Comparison of ENCODE assay signal across 19 cellular contexts in genomic region chr15:92100751-92101150, GRCh38.
"Had no signal": no experiment of that assay in that cellular context is flagged by ENCODE, and none has a peak within 500 bp of the region (broad histone marks: within the 10 kb centered on the region; RNA-seq: fewer than 3 reads in every experiment).

No MANE protein-coding gene starts in this region.

- H3K4me1 ChIP-seq: colonic mucosa, foreskin keratinocyte, suprapubic skin, thyroid gland had no signal

- H3K36me3 Mint-ChIP-seq: naive B cell; stimulated activated naive B cell treated with anti-CD40 and anti-IgM and Interleukin-4, amounts not matched to agents 10 μg/mL and 1 μg/mL and 100 μg/mL, for 72 hours had no signal

- DNase-seq: colonic mucosa; dermis blood vessel endothelial cell; endodermal cell; erythroblast; foreskin keratinocyte; head of caudate nucleus; hippocampal formation; kidney glomerular epithelial cell; mesendoderm; naive B cell; spleen; stimulated activated CD4-positive, alpha-beta T cell treated with anti-CD3 and anti-CD28 coated beads, Interleukin-15, amount 100 ng/mL, for 24 hours; stimulated activated CD4-positive, alpha-beta T cell treated with anti-CD3 and anti-CD28 coated beads, Interleukin-1b, Interleukin-23, amount 100 ng/mL, for 48 hours; stimulated activated CD4-positive, alpha-beta T cell treated with anti-CD3 and anti-CD28 coated beads, Interleukin-4, amount 100 ng/mL, for 24 hours; stimulated activated naive B cell treated with anti-CD40 and anti-IgM and Interleukin-4, amounts not matched to agents 10 μg/mL and 1 μg/mL and 100 μg/mL, for 72 hours; thyroid gland had no signal

- H3K27ac ChIP-seq: colonic mucosa, foreskin keratinocyte, neutrophil, spleen, suprapubic skin, thyroid gland had no signal

- H3K4me3 ChIP-seq: colonic mucosa, spleen, suprapubic skin, thyroid gland had no signal

- H3K27ac Mint-ChIP-seq: naive B cell had no signal

- H3K9me3 ChIP-seq: colonic mucosa, neutrophil, spleen, suprapubic skin, thyroid gland had no signal

- H3K36me3 ChIP-seq: colonic mucosa, thyroid gland had no signal

- ATAC-seq: foreskin keratinocyte; sciatic nerve; stimulated activated naive B cell treated with anti-CD40 and anti-IgM and Interleukin-4, amounts not matched to agents 10 μg/mL and 1 μg/mL and 100 μg/mL, for 72 hours had no signal

- H3K27me3 ChIP-seq: colonic mucosa, foreskin keratinocyte, neutrophil, spleen, suprapubic skin, thyroid gland had no signal

- H3K4me3 Mint-ChIP-seq: endodermal cell; stimulated activated naive B cell treated with anti-CD40 and anti-IgM and Interleukin-4, amounts not matched to agents 10 μg/mL and 1 μg/mL and 100 μg/mL, for 72 hours had no signal

- H3K9me3 Mint-ChIP-seq: naive B cell had no signal
